In the genomic region with DNA sequence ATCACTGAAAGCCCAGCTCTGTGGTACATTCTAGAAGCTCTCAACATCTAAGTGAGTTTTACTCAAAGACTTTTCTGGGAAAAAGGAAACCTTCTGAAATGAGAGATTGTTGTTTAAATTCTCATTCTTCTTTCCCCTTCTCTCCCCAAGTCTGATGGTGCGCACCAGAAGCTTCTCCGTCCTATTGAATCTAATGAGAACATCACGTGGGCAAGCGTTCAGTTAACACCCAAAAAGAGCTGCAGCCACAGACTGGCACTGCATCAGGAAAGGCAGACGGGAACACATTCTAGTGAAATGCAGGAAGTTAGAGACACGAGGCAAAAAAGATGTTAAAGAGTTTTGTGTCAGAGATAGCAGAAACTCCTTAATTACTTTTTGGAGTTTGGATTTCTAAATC, we compare ENCODE assay signal across 15 cellular contexts. TPM values are rescaled to one million over a fixed set of nuclear protein-coding genes. Genes with fewer than 3 reads are reported as not detected.
DNase-seq lines count a peak whose midpoint lies in the region; ATAC-seq and TF ChIP-seq lines count a peak whose summit lies in the region.
"Had no signal": no experiment of that assay in that cellular context is flagged by ENCODE, and none has a peak within 500 bp of the region (broad histone marks: within the 10 kb centered on the region; RNA-seq: fewer than 3 reads in every experiment).

No MANE protein-coding gene starts in this region.

- ATAC-seq in GM19397 (IDR thresholded peaks at IDR 0.05; ENCODE audit: unreplicated experiment), result no peak

- TF ChIP-seq CTCF in VCaP (conservative IDR thresholded peaks at IDR 0.05), result no peak

- DNase-seq in EH (ENCODE audit: low read depth) (peak; percentile 18), medulla oblongata (ENCODE audit: extremely low spot score) (peak; percentile 22), UCSD-AML1 (lab: John Stamatoyannopoulos, UW; ENCODE audit: unreplicated experiment) (no peak)
- peak; percentile 66 for DNase-seq in Jurkat, Clone E6-1 (ENCODE audit: low read depth, low spot score)
- no peak for DNase-seq in activated CD8-positive, alpha-beta memory T cell treated with anti-CD3 and anti-CD28 coated beads, Interleukin-2, amount 50 U/mL, for 4 hours
- DNase-seq: DMS79, KBM-7, NCI-H1417, NCI-H187, NCI-H226, NCI-H526 treated with DMSO at 0.1 percent for 48 hours had no signal

- H3K27ac ChIP-seq in VCaP, result peak overlapping the region; percentile 54
- H3K27ac ChIP-seq: Peyer's patch, SJSA1 had no signal

- peak overlapping the region; percentile 3; the same call in 1 of the 2 replicates for H3K4me3 ChIP-seq in Jurkat, Clone E6-1 (ENCODE audit: low read length)
- H3K4me3 ChIP-seq: Peyer's patch, SJSA1 had no signal

RNA-seq across cellular contexts. Expression of a gene that starts 58.1 kb away (rescaled TPM):
- polyA plus RNA-seq in Jurkat, Clone E6-1 (2012; ENCODE audit: insufficient read depth, insufficient read length), result 4.6 TPM

Comparison
In these comparisons a context has a peak if more than half of its experiments do, and no peak if none do; other contexts are left out.
1. DNase-seq: peak in EH (single experiment), Jurkat, Clone E6-1 (single experiment) and medulla oblongata (single experiment); none in UCSD-AML1 (single experiment) and activated CD8-positive, alpha-beta memory T cell treated with anti-CD3 and anti-CD28 coated beads, Interleukin-2, amount 50 U/mL, for 4 hours (single experiment).